33 cellular contexts compared by ENCODE assay signal in the genomic region with DNA sequence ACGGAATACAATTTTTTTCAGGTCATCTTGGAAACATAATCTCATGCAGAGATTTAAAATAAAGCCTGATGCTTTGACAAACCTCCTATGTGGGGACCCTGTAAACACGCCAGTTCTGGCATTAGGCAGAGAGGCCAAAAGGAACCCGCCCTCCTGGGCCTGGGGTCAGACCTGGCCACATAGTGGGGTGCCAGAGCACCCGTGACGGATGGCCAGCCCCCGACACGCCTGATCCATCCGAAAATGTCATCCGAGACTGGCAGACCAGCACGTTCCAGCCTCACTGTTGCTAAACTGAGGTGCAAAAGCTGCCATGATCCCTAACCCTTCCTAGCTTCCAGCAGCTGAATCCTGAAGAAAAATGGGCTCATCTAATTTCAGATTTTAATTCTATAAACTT.
"Had no signal": no experiment of that assay in that cellular context is flagged by ENCODE, and none has a peak within 500 bp of the region (broad histone marks: within the 10 kb centered on the region; RNA-seq: fewer than 3 reads in every experiment).

No MANE protein-coding gene starts in this region.

- H3K4me3 ChIP-seq: adrenal gland, MG63, Peyer's patch had no signal

- DNase-seq: activated CD4-positive, alpha-beta T cell treated with anti-CD3 and anti-CD28 coated beads for 1 hour; activated CD4-positive, alpha-beta T cell treated with anti-CD3 and anti-CD28 coated beads for 48 hours; activated CD4-positive, CD25-positive, alpha-beta regulatory T cell; activated CD8-positive, alpha-beta T cell treated with anti-CD3 and anti-CD28 coated beads, Interleukin-2, amount 10 ng/mL, durations not matched to agents 7 days and 5 days; activated gamma-delta T cell; activated naive CD4-positive, alpha-beta T cell treated with Interleukin-2 at 50 U/mL for 16 hours; activated naive CD8-positive, alpha-beta T cell treated with anti-CD3 and anti-CD28 coated beads, Interleukin-2, amount 10 ng/mL, durations not matched to agents 7 days and 5 days; activated T-cell treated with anti-CD3 and anti-CD28 coated beads, Interleukin-2, amount 50 U/mL, for 24 hours; central memory CD4-positive, alpha-beta T cell; Karpas-422; KBM-7; MG63; NCI-H1048; NCI-H1105 treated with DMSO at 0.1 percent for 48 hours; NCI-H1436; NCI-H1694; NCI-H1930; NCI-H2081 treated with DMSO at 0.1 percent for 48 hours; NCI-H345; NCI-H524 treated with DMSO at 0.1 percent for 48 hours; RPMI8226; SIG-M5; T-helper 2 cell; T1000; WERI-Rb-1 had no signal

- H3K4me1 Mint-ChIP-seq: activated naive CD4-positive, alpha-beta T cell treated with anti-CD3 and anti-CD28 coated beads, Interleukin-2, amount 50 U/mL, for 24 hours; activated naive CD8-positive, alpha-beta T cell treated with anti-CD3 and anti-CD28 coated beads, Interleukin-2, amount 10 ng/mL, durations not matched to agents 7 days and 5 days; brain; T-cell had no signal

- H3K27me3 Mint-ChIP-seq: activated naive CD4-positive, alpha-beta T cell treated with anti-CD3 and anti-CD28 coated beads, Interleukin-2, amount 50 U/mL, for 24 hours; activated naive CD8-positive, alpha-beta T cell treated with anti-CD3 and anti-CD28 coated beads, Interleukin-2, amount 10 ng/mL, durations not matched to agents 7 days and 5 days had no signal

- H3K27me3 ChIP-seq: adrenal gland, MG63, Peyer's patch had no signal

- H3K36me3 ChIP-seq: adrenal gland, MG63, Peyer's patch, WERI-Rb-1 had no signal

- H3K4me3 Mint-ChIP-seq: activated CD8-positive, alpha-beta T cell treated with anti-CD3 and anti-CD28 coated beads, Interleukin-2, amount 10 ng/mL, durations not matched to agents 7 days and 5 days; activated naive CD4-positive, alpha-beta T cell treated with anti-CD3 and anti-CD28 coated beads, Interleukin-2, amount 50 U/mL, for 24 hours; activated naive CD8-positive, alpha-beta T cell treated with anti-CD3 and anti-CD28 coated beads, Interleukin-2, amount 10 ng/mL, durations not matched to agents 7 days and 5 days; activated T-cell treated with anti-CD3 and anti-CD28 coated beads, Interleukin-2, amount 50 U/mL, for 24 hours; brain; T-cell had no signal

- H3K27ac ChIP-seq: adrenal gland, Peyer's patch, WERI-Rb-1 had no signal

- ATAC-seq: activated CD8-positive, alpha-beta T cell treated with anti-CD3 and anti-CD28 coated beads, Interleukin-2, amount 10 ng/mL, durations not matched to agents 7 days and 5 days; Right ventricle myocardium inferior; SK-N-SH treated with all-trans-retinoic acid at 6 μM for 48 hours; T-cell had no signal

- H3K36me3 Mint-ChIP-seq: activated naive CD4-positive, alpha-beta T cell treated with anti-CD3 and anti-CD28 coated beads, Interleukin-2, amount 50 U/mL, for 24 hours; activated naive CD8-positive, alpha-beta T cell treated with anti-CD3 and anti-CD28 coated beads, Interleukin-2, amount 10 ng/mL, durations not matched to agents 7 days and 5 days; brain; T-cell had no signal

- H3K27ac Mint-ChIP-seq: activated CD8-positive, alpha-beta T cell treated with anti-CD3 and anti-CD28 coated beads, Interleukin-2, amount 10 ng/mL, durations not matched to agents 7 days and 5 days; activated naive CD4-positive, alpha-beta T cell treated with anti-CD3 and anti-CD28 coated beads, Interleukin-2, amount 50 U/mL, for 24 hours; activated T-cell treated with anti-CD3 and anti-CD28 coated beads, Interleukin-2, amount 50 U/mL, for 24 hours; activated T-helper 2 cell treated with anti-CD3 and anti-CD28 coated beads, Interferon-gamma antibody, Interleukin-2, Interleukin-4, amounts not matched to agents 10 μg/mL and 5 μg/mL and 100 μg/mL, durations not matched to agents 14 hours and 24 hours and 36 hours; brain; T-cell had no signal

- H3K9me3 Mint-ChIP-seq: activated naive CD4-positive, alpha-beta T cell treated with anti-CD3 and anti-CD28 coated beads, Interleukin-2, amount 50 U/mL, for 24 hours; activated T-helper 2 cell treated with anti-CD3 and anti-CD28 coated beads, Interferon-gamma antibody, Interleukin-2, Interleukin-4, amounts not matched to agents 10 μg/mL and 5 μg/mL and 100 μg/mL, durations not matched to agents 14 hours and 24 hours and 36 hours had no signal

- H3K9me3 ChIP-seq: adrenal gland, MG63, Peyer's patch had no signal

- H3K4me1 ChIP-seq: adrenal gland, Peyer's patch had no signal
